ENCODE assay signal across 21 cellular contexts in genomic region chr2:8553643-8554042, GRCh38.
DNase-seq lines count a peak whose midpoint lies in the region; ATAC-seq and TF ChIP-seq lines count a peak whose summit lies in the region.
"Had no signal": no experiment of that assay in that cellular context is flagged by ENCODE, and none has a peak within 500 bp of the region (broad histone marks: within the 10 kb centered on the region; RNA-seq: fewer than 3 reads in every experiment).

No MANE protein-coding gene starts in this region.

- no TSS peak for BruUV-seq in OCI-LY7 (replicated peaks; lab: Mats Ljungman, UMichigan)

- TF ChIP-seq CTCF in OCI-LY7 (conservative IDR thresholded peaks at IDR 0.05; ENCODE audit: low read length) (no peak), right lobe of liver (IDR thresholded peaks at IDR 0.05) (no peak)

- WGBS in right lobe of liver (ENCODE audit: insufficient coverage, low coverage, low lambda C conversion rate, missing lambda C conversion rate) = 27% methylated on average over 4 of the region's 4 CpGs

- H3K4me1 Mint-ChIP-seq in activated T-helper 2 cell treated with anti-CD3 and anti-CD28 coated beads, Interferon-gamma antibody, Interleukin-2, Interleukin-4, amounts not matched to agents 10 μg/mL and 5 μg/mL and 100 μg/mL, durations not matched to agents 14 hours and 24 hours and 36 hours (ENCODE audit: low read depth) = peaks cover 12% of the 10 kb centered on the region
- peaks cover 18% of the 10 kb centered on the region for H3K4me1 Mint-ChIP-seq in activated T-cell treated with anti-CD3 and anti-CD28 coated beads, Interleukin-2, amount 50 U/mL, for 72 hours (ENCODE audit: low read depth)

- peaks cover 72% of the 10 kb centered on the region for H3K79me2 ChIP-seq in OCI-LY7 (ENCODE audit: insufficient read depth, low read depth, low read length)

- H3K9me3 ChIP-seq in OCI-LY7 (ENCODE audit: low read length) (peaks cover 14% of the 10 kb centered on the region), right lobe of liver (no peaks in the 10 kb centered on the region)
- H3K9me3 ChIP-seq: BE2C had no signal

- H3K27ac ChIP-seq in OCI-LY7 (ENCODE audit: low read depth, low read length, poor library complexity, severe bottlenecking) (peak overlapping the region; percentile 98), right lobe of liver (peak overlapping the region; percentile 27 to 43 (median 40))
- H3K27ac ChIP-seq: 22Rv1; BLaER1 treated with 17β-estradiol and CSF1 and Interleukin-3, amounts not matched to agents 10 nM and 100 nM had no signal

- H3K36me3 Mint-ChIP-seq in activated T-helper 2 cell treated with anti-CD3 and anti-CD28 coated beads, Interferon-gamma antibody, Interleukin-2, Interleukin-4, amounts not matched to agents 10 μg/mL and 5 μg/mL and 100 μg/mL, durations not matched to agents 14 hours and 24 hours and 36 hours (ENCODE audit: low read depth) = no peaks in the 10 kb centered on the region
- H3K36me3 Mint-ChIP-seq in activated T-cell treated with anti-CD3 and anti-CD28 coated beads, Interleukin-2, amount 50 U/mL, for 72 hours (ENCODE audit: insufficient read depth in 2 of 2) = peaks cover 2 to 7% of the 10 kb centered on the region in 2 donors

- peak; percentile 41 to 79 (median 72) for ATAC-seq in right lobe of liver
- no peak for ATAC-seq in activated T-cell treated with anti-CD3 and anti-CD28 coated beads, Interleukin-2, amount 50 U/mL, for 72 hours (replicated peaks in 1 of 2)
- ATAC-seq: GM23338, HCT116 had no signal

- H3K4me2 ChIP-seq in OCI-LY7 (ENCODE audit: low read length) = peak overlapping the region; percentile 85
- H3K4me2 ChIP-seq: BLaER1 treated with 17β-estradiol and CSF1 and Interleukin-3, amounts not matched to agents 10 nM and 100 nM; GM23338 had no signal

- H3K36me3 ChIP-seq in OCI-LY7 (ENCODE audit: insufficient read depth, low read length) (peaks cover 56% of the 10 kb centered on the region), right lobe of liver (no peaks in the 10 kb centered on the region)
- H3K36me3 ChIP-seq: BE2C; BLaER1 treated with 17β-estradiol and CSF1 and Interleukin-3, amounts not matched to agents 10 nM and 100 nM had no signal

- POLR2A ChIA-PET in OCI-LY7 (lab: Charles Lee) = interaction anchor here (0.6 to 9.8 kb wide), 20 partner anchors 10 to 1513 kb away, joined by 3 to 168 read pairs (median 4); partner anchors contain the start of gene ID2

- H3K4me3 Mint-ChIP-seq in activated T-helper 2 cell treated with anti-CD3 and anti-CD28 coated beads, Interferon-gamma antibody, Interleukin-2, Interleukin-4, amounts not matched to agents 10 μg/mL and 5 μg/mL and 100 μg/mL, durations not matched to agents 14 hours and 24 hours and 36 hours (ENCODE audit: low read depth) = no peak overlapping the region
- H3K4me3 Mint-ChIP-seq in activated T-cell treated with anti-CD3 and anti-CD28 coated beads, Interleukin-2, amount 50 U/mL, for 72 hours = no peak overlapping the region
- H3K4me3 Mint-ChIP-seq: CD14-positive monocyte; CD4-positive, alpha-beta T cell; CD8-positive, alpha-beta memory T cell; GM23338; H9 had no signal

- TF ChIP-seq POLR2A in right lobe of liver (IDR thresholded peaks at IDR 0.05) = no peak

- H3K27me3 ChIP-seq in right lobe of liver = no peaks in the 10 kb centered on the region
- H3K27me3 ChIP-seq: BE2C; BLaER1 treated with 17β-estradiol and CSF1 and Interleukin-3, amounts not matched to agents 10 nM and 100 nM had no signal

- H3K4me1 ChIP-seq in OCI-LY7 (ENCODE audit: insufficient read depth, low read length, poor library complexity, severe bottlenecking) (peaks cover 94% of the 10 kb centered on the region), right lobe of liver (peaks cover 0 to 13% (median 0%) of the 10 kb centered on the region in 4 donors)
- H3K4me1 ChIP-seq: BE2C had no signal

- intact Hi-C loops in OCI-LY7 (cut with micrococcal nuclease; ENCODE audit: unreplicated experiment) (loop anchor here (2.0 kb wide), 2 partner anchors 75 to 77 kb away; no protein-coding TSS in a partner anchor), right lobe of liver (cut with DNase I) (no loop called here)
- intact Hi-C loops in activated T-helper 2 cell treated with anti-CD3 and anti-CD28 coated beads, Interferon-gamma antibody, Interleukin-2, Interleukin-4, amounts not matched to agents 10 μg/mL and 5 μg/mL and 100 μg/mL, durations not matched to agents 14 hours and 24 hours and 36 hours (cut with micrococcal nuclease) = no loop called here

- H2AFZ ChIP-seq in OCI-LY7 (ENCODE audit: low read length) = no peak overlapping the region
- H2AFZ ChIP-seq: GM23338 had no signal

- no peak overlapping the region for H3K27ac Mint-ChIP-seq in activated T-helper 2 cell treated with anti-CD3 and anti-CD28 coated beads, Interferon-gamma antibody, Interleukin-2, Interleukin-4, amounts not matched to agents 10 μg/mL and 5 μg/mL and 100 μg/mL, durations not matched to agents 14 hours and 24 hours and 36 hours
- H3K27ac Mint-ChIP-seq in activated T-cell treated with anti-CD3 and anti-CD28 coated beads, Interleukin-2, amount 50 U/mL, for 72 hours = no peak overlapping the region
- H3K27ac Mint-ChIP-seq: CD14-positive monocyte; CD4-positive, alpha-beta T cell; GM23338 had no signal

- no peaks in the 10 kb centered on the region for H3K27me3 Mint-ChIP-seq in activated T-helper 2 cell treated with anti-CD3 and anti-CD28 coated beads, Interferon-gamma antibody, Interleukin-2, Interleukin-4, amounts not matched to agents 10 μg/mL and 5 μg/mL and 100 μg/mL, durations not matched to agents 14 hours and 24 hours and 36 hours (ENCODE audit: low read depth)
- H3K27me3 Mint-ChIP-seq in activated T-cell treated with anti-CD3 and anti-CD28 coated beads, Interleukin-2, amount 50 U/mL, for 72 hours (ENCODE audit: low read depth) = no peaks in the 10 kb centered on the region
- H3K27me3 Mint-ChIP-seq: CD4-positive, alpha-beta T cell; CD8-positive, alpha-beta memory T cell had no signal

- H3K9me3 Mint-ChIP-seq in activated T-helper 2 cell treated with anti-CD3 and anti-CD28 coated beads, Interferon-gamma antibody, Interleukin-2, Interleukin-4, amounts not matched to agents 10 μg/mL and 5 μg/mL and 100 μg/mL, durations not matched to agents 14 hours and 24 hours and 36 hours = peaks cover 8% of the 10 kb centered on the region
- peaks cover 2 to 3% of the 10 kb centered on the region in 2 donors for H3K9me3 Mint-ChIP-seq in activated T-cell treated with anti-CD3 and anti-CD28 coated beads, Interleukin-2, amount 50 U/mL, for 72 hours

- no peaks in the 10 kb centered on the region for H3K9me2 ChIP-seq in OCI-LY7 (ENCODE audit: insufficient read depth, low read length)

- H3K4me3 ChIP-seq in OCI-LY7 (ENCODE audit: low read depth, low read length, poor library complexity, severe bottlenecking) = peak overlapping the region; percentile 6
- H3K4me3 ChIP-seq in right lobe of liver = no peak overlapping the region
- H3K4me3 ChIP-seq: BLaER1 treated with 17β-estradiol and CSF1 and Interleukin-3, amounts not matched to agents 10 nM and 100 nM; GM23338 had no signal

- in situ Hi-C loops in ACHN (cut with HindIII; ENCODE audit: low pct_ligation_motif_present, low pct_unique_long_range_greater_than_20kb, low sequenced_read_pairs) = no loop called here

- DNase-seq in DMS53 (lab: John Stamatoyannopoulos, UW) (peak; percentile 27), DMS53 treated with DMSO at 0.1 percent for 48 hours (lab: John Stamatoyannopoulos, UW; ENCODE audit: unreplicated experiment) (no peak), NCI-H460 (ENCODE audit: extremely low read depth, low read depth) (peak; percentile 12), OCI-LY7 (ENCODE audit: low spot score) (no peak), right lobe of liver (no peak), ACHN (no peak)
- DNase-seq in activated T-helper 2 cell treated with anti-CD3 and anti-CD28 coated beads, Interferon-gamma antibody, Interleukin-2, Interleukin-4, amounts not matched to agents 10 μg/mL and 5 μg/mL and 100 μg/mL, durations not matched to agents 14 hours and 24 hours and 36 hours (ENCODE audit: low spot score) = no peak
- DNase-seq in activated T-cell treated with anti-CD3 and anti-CD28 coated beads, Interleukin-2, amount 50 U/mL, for 72 hours = no peak
- DNase-seq: AML-193; BE2C; CD8-positive, alpha-beta memory T cell; DMS 273 treated with DMSO at 0.1 percent for 48 hours; EL; GDM1; H9 had no signal

- CTCF ChIA-PET in OCI-LY7 (lab: Charles Lee; ENCODE audit: unreplicated experiment) = interaction anchor here (1.1 to 1.7 kb wide), 3 partner anchors 9 to 20 kb away, joined by 3 to 6 read pairs (median 4); no protein-coding TSS in a partner anchor

- H4K20me1 ChIP-seq in OCI-LY7 (ENCODE audit: insufficient read depth, low read length) = no peaks in the 10 kb centered on the region
- H4K20me1 ChIP-seq: BLaER1 treated with 17β-estradiol and CSF1 and Interleukin-3, amounts not matched to agents 10 nM and 100 nM had no signal

Comparison
In these comparisons a context has a peak if more than half of its experiments do, and no peak if none do; other contexts are left out.
1. DNase-seq: peak in DMS53 (single experiment) and NCI-H460 (single experiment); none in DMS53 treated with DMSO at 0.1 percent for 48 hours (single experiment), OCI-LY7 (single experiment), right lobe of liver (0 of 3), activated T-helper 2 cell treated with anti-CD3 and anti-CD28 coated beads, Interferon-gamma antibody, Interleukin-2, Interleukin-4, amounts not matched to agents 10 μg/mL and 5 μg/mL and 100 μg/mL, durations not matched to agents 14 hours and 24 hours and 36 hours (single experiment), activated T-cell treated with anti-CD3 and anti-CD28 coated beads, Interleukin-2, amount 50 U/mL, for 72 hours (0 of 2) and ACHN (single experiment).
2. ATAC-seq: peak in right lobe of liver (4 of 4); none in activated T-cell treated with anti-CD3 and anti-CD28 coated beads, Interleukin-2, amount 50 U/mL, for 72 hours (0 of 2).